In genomic region chr15:72272997-72273352, GRCh38 we compare ENCODE assay signal across 1 cellular context.
A peak's percentile ranks its signal among the peaks of the same experiment; 100 is the strongest.
TF ChIP-seq lines count a peak whose summit lies in the region.

No MANE protein-coding gene starts in this region.

TF ChIP-seq in HEK293, 187 proteins besides CTCF, POLR2A, EP300 and RAD21 (continued from another document):
- TF ChIP-seq REST (tag by site-specific recombination; IDR thresholded peaks at IDR 0.05) (peak; percentile 15; the same call in 1 of the 2 replicates), ZNF274 (IDR thresholded peaks at IDR 0.05; ENCODE audit: low read length) (no peak), ZNF274 (tag by site-specific recombination; IDR thresholded peaks at IDR 0.05; ENCODE audit: borderline replicate concordance) (no peak), WT1 (tag by site-specific recombination; IDR thresholded peaks at IDR 0.05) (0 out of 2 replicates have a peak, but pooled peaks have one; percentile 4), PRDM1 (tag by site-specific recombination; IDR thresholded peaks at IDR 0.05) (peak; percentile 81), ZNF830 (tag by site-specific recombination; IDR thresholded peaks at IDR 0.05; ENCODE audit: low read depth) (no peak), ZBTB17 (tag by site-specific recombination; IDR thresholded peaks at IDR 0.05) (peak; percentile 10; the same call in 1 of the 2 replicates), MZF1 (tag by site-specific recombination; IDR thresholded peaks at IDR 0.05; ENCODE audit: borderline replicate concordance) (no peak), PRDM10 (tag by site-specific recombination; IDR thresholded peaks at IDR 0.05) (no peak), ZNF660 (tag by site-specific recombination; IDR thresholded peaks at IDR 0.05) (peak; percentile 5; the same call in 1 of the 2 replicates), ZNF555 (tag by site-specific recombination; conservative IDR thresholded peaks at IDR 0.05) (no peak), ZNF292 (tag by site-specific recombination; IDR thresholded peaks at IDR 0.05; ENCODE audit: borderline replicate concordance, low read depth) (no peak), ZNF366 (tag by site-specific recombination; conservative IDR thresholded peaks at IDR 0.05) (no peak), ZSCAN30 (tag by site-specific recombination; IDR thresholded peaks at IDR 0.05) (0 out of 2 replicates have a peak, but pooled peaks have one; percentile 4)
